ENCODE assay signal across 37 cellular contexts in the genomic region with DNA sequence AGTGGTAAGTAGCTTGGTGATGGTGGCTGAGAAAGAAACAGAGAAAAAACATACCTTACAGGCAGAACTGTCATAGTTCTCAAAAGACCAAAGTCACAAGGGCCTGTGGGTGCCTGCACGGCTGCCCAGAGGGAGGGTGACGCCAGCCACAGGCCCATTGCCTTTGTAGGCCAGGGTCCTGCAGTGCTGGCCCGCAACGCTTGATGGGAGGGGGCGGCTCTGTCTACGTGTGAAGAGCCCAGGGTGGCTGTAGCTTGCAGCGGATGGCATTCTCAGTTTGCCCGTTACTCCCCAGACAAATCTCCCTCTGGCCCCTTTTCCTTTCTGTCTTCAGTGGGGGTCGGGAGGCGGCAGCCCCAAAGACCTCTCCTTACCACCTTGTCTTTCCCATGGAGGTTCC. TPM values are rescaled to one million over a fixed set of nuclear protein-coding genes. Genes with fewer than 3 reads are reported as not detected.
"Had no signal": no experiment of that assay in that cellular context is flagged by ENCODE, and none has a peak within 500 bp of the region (broad histone marks: within the 10 kb centered on the region; RNA-seq: fewer than 3 reads in every experiment).

No MANE protein-coding gene starts in this region.

- ATAC-seq: activated CD4-positive, alpha-beta T cell treated with anti-CD3 and anti-CD28 coated beads for 36 hours; activated CD4-positive, CD25-positive, alpha-beta regulatory T cell treated with anti-CD3 and anti-CD28 coated beads, Interleukin-2, amount 50 U/mL, for 24 hours; activated CD8-positive, alpha-beta memory T cell treated with anti-CD3 and anti-CD28 coated beads, Interleukin-2, amount 10 ng/mL, durations not matched to agents 7 days and 5 days; activated CD8-positive, alpha-beta T cell treated with anti-CD3 and anti-CD28 coated beads, Interleukin-2, amount 10 ng/mL, durations not matched to agents 7 days and 5 days; activated naive CD8-positive, alpha-beta T cell treated with anti-CD3 and anti-CD28 coated beads, Interleukin-2, amount 50 U/mL, for 24 hours had no signal

- H3K9me3 ChIP-seq: ascending aorta had no signal

- H3K4me1 ChIP-seq: ascending aorta had no signal

- H3K4me3 ChIP-seq: ascending aorta, cardiac muscle cell had no signal

- H3K27ac Mint-ChIP-seq: activated CD4-positive, alpha-beta memory T cell treated with anti-CD3 and anti-CD28 coated beads, Interleukin-2, amount 10 ng/mL, durations not matched to agents 7 days and 5 days; activated CD4-positive, alpha-beta T cell treated with anti-CD3 and anti-CD28 coated beads for 36 hours; activated CD4-positive, alpha-beta T cell treated with anti-CD3 and anti-CD28 coated beads, Interleukin-2, amount 10 ng/mL, durations not matched to agents 7 days and 5 days; activated CD8-positive, alpha-beta memory T cell treated with anti-CD3 and anti-CD28 coated beads, Interleukin-2, amount 10 ng/mL, durations not matched to agents 7 days and 5 days; activated CD8-positive, alpha-beta T cell treated with anti-CD3 and anti-CD28 coated beads, Interleukin-2, amount 10 ng/mL, durations not matched to agents 7 days and 5 days; activated naive CD4-positive, alpha-beta T cell treated with anti-CD3 and anti-CD28 coated beads, Interleukin-2, amount 10 ng/mL, durations not matched to agents 7 days and 5 days; activated naive CD8-positive, alpha-beta T cell; activated naive CD8-positive, alpha-beta T cell treated with anti-CD3 and anti-CD28 coated beads, Interleukin-2, amount 10 ng/mL, durations not matched to agents 7 days and 5 days; activated naive CD8-positive, alpha-beta T cell treated with anti-CD3 and anti-CD28 coated beads, Interleukin-2, amount 50 U/mL, for 24 hours; activated T-cell treated with anti-CD3 and anti-CD28 coated beads, Interleukin-2, amount 50 U/mL, for 24 hours; activated T-helper 2 cell treated with anti-CD3 and anti-CD28 coated beads, Interferon-gamma antibody, Interleukin-2, Interleukin-4, amounts not matched to agents 10 μg/mL and 5 μg/mL and 100 μg/mL, durations not matched to agents 14 hours and 24 hours and 36 hours; T-helper 1 cell treated with Interleukin-12 subunit alpha and Interleukin-12 subunit beta and Interleukin-4 antibody, amounts not matched to agents 30 μg/mL and 1 μg/mL, for 36 hours; T-helper 2 cell treated with Interferon-gamma antibody and Interleukin-4, amounts not matched to agents 5 μg/mL and 100 μg/mL, for 36 hours had no signal

- DNase-seq: activated CD4-positive, alpha-beta memory T cell treated with anti-CD3 and anti-CD28 coated beads, Interleukin-2, amount 10 ng/mL, durations not matched to agents 7 days and 5 days; activated CD4-positive, alpha-beta T cell treated with anti-CD3 and anti-CD28 coated beads for 1 hour; activated CD4-positive, alpha-beta T cell treated with anti-CD3 and anti-CD28 coated beads for 36 hours; activated CD4-positive, alpha-beta T cell treated with anti-CD3 and anti-CD28 coated beads for 48 hours; activated CD4-positive, alpha-beta T cell treated with anti-CD3 and anti-CD28 coated beads, Interleukin-2, amount 10 ng/mL, durations not matched to agents 7 days and 5 days; activated CD4-positive, alpha-beta T cell treated with anti-CD3 and anti-CD28 coated beads, Interleukin-2, amount 50 U/mL, for 48 hours; activated CD4-positive, CD25-positive, alpha-beta regulatory T cell; activated CD8-positive, alpha-beta memory T cell treated with anti-CD3 and anti-CD28 coated beads for 24 hours; activated CD8-positive, alpha-beta memory T cell treated with anti-CD3 and anti-CD28 coated beads, Interleukin-2, amount 10 ng/mL, durations not matched to agents 7 days and 5 days; activated CD8-positive, alpha-beta memory T cell treated with anti-CD3 and anti-CD28 coated beads, Interleukin-2, amount 50 U/mL, for 48 hours; activated CD8-positive, alpha-beta T cell treated with anti-CD3 and anti-CD28 coated beads, Interleukin-2, amount 10 ng/mL, durations not matched to agents 7 days and 5 days; activated effector memory CD4-positive, alpha-beta T cell treated with Interleukin-2 at 50 U/mL for 16 hours; activated gamma-delta T cell; activated naive CD4-positive, alpha-beta T cell treated with anti-CD3 and anti-CD28 coated beads, Interleukin-2, amount 10 ng/mL, durations not matched to agents 7 days and 5 days; activated naive CD4-positive, alpha-beta T cell treated with Interleukin-2 at 50 U/mL for 16 hours; activated naive CD8-positive, alpha-beta T cell treated with anti-CD3 and anti-CD28 coated beads, Interleukin-2, amount 10 ng/mL, durations not matched to agents 7 days and 5 days; activated naive CD8-positive, alpha-beta T cell treated with anti-CD3 and anti-CD28 coated beads, Interleukin-2, amount 50 U/mL, for 24 hours; activated T-cell treated with anti-CD3 and anti-CD28 coated beads, Interleukin-2, amount 50 U/mL, for 24 hours; activated T-cell treated with anti-CD3 and anti-CD28 coated beads, Interleukin-2, amount 50 U/mL, for 48 hours; amygdala; anterior cingulate cortex; central memory CD4-positive, alpha-beta T cell; T-helper 1 cell; T-helper 2 cell; T-helper 9 cell had no signal

- H3K27me3 ChIP-seq: ascending aorta, cardiac muscle cell had no signal

- FAIRE-seq: bronchial epithelial cell, TTC549 had no signal

- H3K36me3 ChIP-seq: ascending aorta, cardiac muscle cell had no signal

- H3K4me3 Mint-ChIP-seq: activated CD4-positive, alpha-beta memory T cell treated with anti-CD3 and anti-CD28 coated beads, Interleukin-2, amount 10 ng/mL, durations not matched to agents 7 days and 5 days; activated CD4-positive, alpha-beta T cell treated with anti-CD3 and anti-CD28 coated beads for 36 hours; activated CD4-positive, alpha-beta T cell treated with anti-CD3 and anti-CD28 coated beads, Interleukin-2, amount 10 ng/mL, durations not matched to agents 7 days and 5 days; activated CD8-positive, alpha-beta memory T cell treated with anti-CD3 and anti-CD28 coated beads, Interleukin-2, amount 10 ng/mL, durations not matched to agents 7 days and 5 days; activated CD8-positive, alpha-beta T cell treated with anti-CD3 and anti-CD28 coated beads, Interleukin-2, amount 10 ng/mL, durations not matched to agents 7 days and 5 days; activated naive CD4-positive, alpha-beta T cell treated with anti-CD3 and anti-CD28 coated beads, Interleukin-2, amount 10 ng/mL, durations not matched to agents 7 days and 5 days; activated naive CD4-positive, alpha-beta T cell treated with anti-CD3 and anti-CD28 coated beads, Interleukin-2, amount 50 U/mL, for 24 hours; activated naive CD8-positive, alpha-beta T cell; activated naive CD8-positive, alpha-beta T cell treated with anti-CD3 and anti-CD28 coated beads, Interleukin-2, amount 10 ng/mL, durations not matched to agents 7 days and 5 days; activated naive CD8-positive, alpha-beta T cell treated with anti-CD3 and anti-CD28 coated beads, Interleukin-2, amount 50 U/mL, for 24 hours; activated T-cell treated with anti-CD3 and anti-CD28 coated beads, Interleukin-2, amount 50 U/mL, for 24 hours; brain; T-helper 1 cell treated with Interleukin-12 subunit alpha and Interleukin-12 subunit beta and Interleukin-4 antibody, amounts not matched to agents 30 μg/mL and 1 μg/mL, for 36 hours; T-helper 2 cell treated with Interferon-gamma antibody and Interleukin-4, amounts not matched to agents 5 μg/mL and 100 μg/mL, for 36 hours had no signal

- H3K4me1 Mint-ChIP-seq: activated CD4-positive, alpha-beta memory T cell treated with anti-CD3 and anti-CD28 coated beads, Interleukin-2, amount 10 ng/mL, durations not matched to agents 7 days and 5 days; activated CD4-positive, alpha-beta T cell treated with anti-CD3 and anti-CD28 coated beads for 36 hours; activated CD4-positive, alpha-beta T cell treated with anti-CD3 and anti-CD28 coated beads, Interleukin-2, amount 10 ng/mL, durations not matched to agents 7 days and 5 days; activated CD8-positive, alpha-beta memory T cell treated with anti-CD3 and anti-CD28 coated beads, Interleukin-2, amount 10 ng/mL, durations not matched to agents 7 days and 5 days; activated naive CD4-positive, alpha-beta T cell treated with anti-CD3 and anti-CD28 coated beads, Interleukin-2, amount 10 ng/mL, durations not matched to agents 7 days and 5 days; activated naive CD4-positive, alpha-beta T cell treated with anti-CD3 and anti-CD28 coated beads, Interleukin-2, amount 50 U/mL, for 24 hours; activated naive CD8-positive, alpha-beta T cell treated with anti-CD3 and anti-CD28 coated beads, Interleukin-2, amount 10 ng/mL, durations not matched to agents 7 days and 5 days; activated naive CD8-positive, alpha-beta T cell treated with anti-CD3 and anti-CD28 coated beads, Interleukin-2, amount 50 U/mL, for 24 hours had no signal

- H3K9me3 Mint-ChIP-seq: activated CD4-positive, alpha-beta memory T cell treated with anti-CD3 and anti-CD28 coated beads, Interleukin-2, amount 10 ng/mL, durations not matched to agents 7 days and 5 days; activated CD4-positive, alpha-beta T cell treated with anti-CD3 and anti-CD28 coated beads, Interleukin-2, amount 10 ng/mL, durations not matched to agents 7 days and 5 days; activated naive CD4-positive, alpha-beta T cell treated with anti-CD3 and anti-CD28 coated beads, Interleukin-2, amount 10 ng/mL, durations not matched to agents 7 days and 5 days; activated naive CD4-positive, alpha-beta T cell treated with anti-CD3 and anti-CD28 coated beads, Interleukin-2, amount 50 U/mL, for 24 hours; activated naive CD8-positive, alpha-beta T cell treated with anti-CD3 and anti-CD28 coated beads, Interleukin-2, amount 10 ng/mL, durations not matched to agents 7 days and 5 days; activated T-cell treated with anti-CD3 and anti-CD28 coated beads, Interleukin-2, amount 50 U/mL, for 24 hours; activated T-helper 2 cell treated with anti-CD3 and anti-CD28 coated beads, Interferon-gamma antibody, Interleukin-2, Interleukin-4, amounts not matched to agents 10 μg/mL and 5 μg/mL and 100 μg/mL, durations not matched to agents 14 hours and 24 hours and 36 hours; T-helper 1 cell treated with Interleukin-12 subunit alpha and Interleukin-12 subunit beta and Interleukin-4 antibody, amounts not matched to agents 30 μg/mL and 1 μg/mL, for 36 hours; T-helper 2 cell treated with Interferon-gamma antibody and Interleukin-4, amounts not matched to agents 5 μg/mL and 100 μg/mL, for 36 hours had no signal

- H3K27ac ChIP-seq: ascending aorta, cardiac muscle cell, VCaP had no signal

- H3K36me3 Mint-ChIP-seq: activated CD8-positive, alpha-beta memory T cell treated with anti-CD3 and anti-CD28 coated beads, Interleukin-2, amount 10 ng/mL, durations not matched to agents 7 days and 5 days; activated naive CD4-positive, alpha-beta T cell treated with anti-CD3 and anti-CD28 coated beads, Interleukin-2, amount 10 ng/mL, durations not matched to agents 7 days and 5 days; activated naive CD4-positive, alpha-beta T cell treated with anti-CD3 and anti-CD28 coated beads, Interleukin-2, amount 50 U/mL, for 24 hours; activated naive CD8-positive, alpha-beta T cell; activated naive CD8-positive, alpha-beta T cell treated with anti-CD3 and anti-CD28 coated beads, Interleukin-2, amount 10 ng/mL, durations not matched to agents 7 days and 5 days had no signal

RNA-seq across cellular contexts. Expression of a gene that starts 24.7 kb away (rescaled TPM):
- polyA plus RNA-seq: cardiac muscle cell had no signal
